14 cellular contexts compared by ENCODE assay signal in the genomic region with DNA sequence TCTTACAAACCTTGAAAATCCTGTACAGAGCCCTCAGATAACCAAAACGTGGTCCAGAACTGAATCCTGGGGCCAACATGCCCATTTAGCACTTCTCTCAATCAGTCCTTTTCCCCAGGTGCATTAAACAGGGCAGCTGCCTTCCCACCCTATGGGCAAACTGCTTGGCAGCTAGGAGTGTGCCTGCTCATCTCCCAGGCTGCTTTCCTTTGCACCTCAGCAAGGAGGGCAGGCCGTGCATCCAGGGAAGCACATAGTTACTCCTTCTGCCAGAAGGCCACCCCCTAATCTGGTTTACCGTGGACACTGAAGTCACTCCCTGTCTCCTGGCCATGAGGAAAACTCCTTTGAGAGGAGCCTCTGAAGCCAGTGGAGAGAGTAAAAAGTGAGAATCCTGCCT.
"Had no signal": no experiment of that assay in that cellular context is flagged by ENCODE, and none has a peak within 500 bp of the region (broad histone marks: within the 10 kb centered on the region; RNA-seq: fewer than 3 reads in every experiment).

No MANE protein-coding gene starts in this region.

- H3K4me2 ChIP-seq: hepatocyte, SK-N-SH had no signal

- H3K4me1 ChIP-seq: prostate gland had no signal

- H3K4me3 Mint-ChIP-seq: activated naive CD4-positive, alpha-beta T cell treated with anti-CD3 and anti-CD28 coated beads, Interleukin-2, amount 10 ng/mL, durations not matched to agents 7 days and 5 days; nephron had no signal

- H3K9me3 Mint-ChIP-seq: activated naive CD4-positive, alpha-beta T cell treated with anti-CD3 and anti-CD28 coated beads, Interleukin-2, amount 10 ng/mL, durations not matched to agents 7 days and 5 days; nephron had no signal

- H3K27ac Mint-ChIP-seq: activated naive CD4-positive, alpha-beta T cell treated with anti-CD3 and anti-CD28 coated beads, Interleukin-2, amount 10 ng/mL, durations not matched to agents 7 days and 5 days; nephron had no signal

- H3K9me3 ChIP-seq: ascending aorta, prostate gland, SK-N-SH had no signal

- H3K9me2 ChIP-seq: SK-N-SH had no signal

- ATAC-seq: sciatic nerve had no signal

- H3K4me3 ChIP-seq: ascending aorta, hepatocyte, prostate gland had no signal

- H3K27ac ChIP-seq: ascending aorta, epithelial cell of prostate, hepatocyte, prostate gland had no signal

- H3K27me3 ChIP-seq: ascending aorta, hepatocyte had no signal

- H3K36me3 Mint-ChIP-seq: activated naive CD4-positive, alpha-beta T cell treated with anti-CD3 and anti-CD28 coated beads, Interleukin-2, amount 10 ng/mL, durations not matched to agents 7 days and 5 days had no signal

- DNase-seq: activated CD4-positive, CD25-positive, alpha-beta regulatory T cell treated with anti-CD3 and anti-CD28 coated beads, Interleukin-2, amount 50 U/mL, for 72 hours; activated naive CD4-positive, alpha-beta T cell treated with anti-CD3 and anti-CD28 coated beads, Interleukin-2, amount 10 ng/mL, durations not matched to agents 7 days and 5 days; kidney; occipital lobe; SK-N-SH; stimulated activated CD4-positive, alpha-beta T cell treated with anti-CD3 and anti-CD28 coated beads, Interleukin-1b, Interleukin-23, amount 100 ng/mL, for 48 hours; T-helper 1 cell; T1000 had no signal

- H2AFZ ChIP-seq: hepatocyte had no signal

- H3K4me1 Mint-ChIP-seq: activated naive CD4-positive, alpha-beta T cell treated with anti-CD3 and anti-CD28 coated beads, Interleukin-2, amount 10 ng/mL, durations not matched to agents 7 days and 5 days had no signal
